10 cellular contexts compared by ENCODE assay signal in genomic region chr3:136343446-136343845, GRCh38.
DNase-seq lines count a peak whose midpoint lies in the region; ATAC-seq and TF ChIP-seq lines count a peak whose summit lies in the region.
"Had no signal": no experiment of that assay in that cellular context is flagged by ENCODE, and none has a peak within 500 bp of the region (broad histone marks: within the 10 kb centered on the region; RNA-seq: fewer than 3 reads in every experiment).

No MANE protein-coding gene starts in this region.

- TF ChIP-seq CTCF in natural killer cell (IDR thresholded peaks at IDR 0.05), result no peak

- no peak overlapping the region for H3K4me3 Mint-ChIP-seq in natural killer cell treated with Interleukin-12 subunit alpha and Interleukin-12 subunit beta and Interleukin-15 and Interleukin-18, amount 100 ng/mL, for 72 hours
- H3K4me3 Mint-ChIP-seq in natural killer cell (no peak overlapping the region), memory B cell (no peak overlapping the region)
- H3K4me3 Mint-ChIP-seq in activated CD8-positive, alpha-beta T cell treated with anti-CD3 and anti-CD28 coated beads, Interleukin-2, amount 10 ng/mL, durations not matched to agents 7 days and 5 days, result no peak overlapping the region

- POLR2A ChIA-PET in activated CD8-positive, alpha-beta T cell treated with anti-CD3 and anti-CD28 coated beads, Interleukin-2, amount 10 ng/mL, durations not matched to agents 7 days and 5 days (lab: Charles Lee), result no interaction called here

- CTCF ChIA-PET in activated CD8-positive, alpha-beta T cell treated with anti-CD3 and anti-CD28 coated beads, Interleukin-2, amount 10 ng/mL, durations not matched to agents 7 days and 5 days (lab: Charles Lee), result interaction anchor here (1.3 kb wide), 1 partner anchor 409 kb away, joined by 4 read pairs; the partner anchor contains the start of gene STAG1

- intact Hi-C loops in natural killer cell (cut with micrococcal nuclease), result no loop called here

- no peaks in the 10 kb centered on the region for H3K9me3 Mint-ChIP-seq in natural killer cell treated with Interleukin-12 subunit alpha and Interleukin-12 subunit beta and Interleukin-15 and Interleukin-18, amount 100 ng/mL, for 72 hours
- H3K9me3 Mint-ChIP-seq in natural killer cell, result no peaks in the 10 kb centered on the region
- no peaks in the 10 kb centered on the region for H3K9me3 Mint-ChIP-seq in memory B cell
- H3K9me3 Mint-ChIP-seq in activated CD8-positive, alpha-beta T cell treated with anti-CD3 and anti-CD28 coated beads, Interleukin-2, amount 10 ng/mL, durations not matched to agents 7 days and 5 days (ENCODE audit: insufficient read depth), result no peaks in the 10 kb centered on the region

- no peak for ATAC-seq in natural killer cell treated with Interleukin-12 subunit alpha and Interleukin-12 subunit beta and Interleukin-15 and Interleukin-18, amount 100 ng/mL, for 72 hours
- ATAC-seq in natural killer cell (no peak), memory B cell (ENCODE audit: low read depth) (no peak), GM21737 (IDR thresholded peaks at IDR 0.05; ENCODE audit: unreplicated experiment) (no peak)
- no peak for ATAC-seq in activated CD8-positive, alpha-beta T cell treated with anti-CD3 and anti-CD28 coated beads, Interleukin-2, amount 10 ng/mL, durations not matched to agents 7 days and 5 days
- ATAC-seq: GM12878 had no signal

- H3K36me3 Mint-ChIP-seq in natural killer cell treated with Interleukin-12 subunit alpha and Interleukin-12 subunit beta and Interleukin-15 and Interleukin-18, amount 100 ng/mL, for 72 hours, result peaks cover 5% of the 10 kb centered on the region
- peaks cover 11% of the 10 kb centered on the region for H3K36me3 Mint-ChIP-seq in natural killer cell
- peaks cover 23% of the 10 kb centered on the region for H3K36me3 Mint-ChIP-seq in memory B cell
- peaks cover 33% of the 10 kb centered on the region for H3K36me3 Mint-ChIP-seq in activated CD8-positive, alpha-beta T cell treated with anti-CD3 and anti-CD28 coated beads, Interleukin-2, amount 10 ng/mL, durations not matched to agents 7 days and 5 days (ENCODE audit: low read depth)

- peaks cover 4 to 5% of the 10 kb centered on the region in 2 donors for H3K4me1 Mint-ChIP-seq in natural killer cell treated with Interleukin-12 subunit alpha and Interleukin-12 subunit beta and Interleukin-15 and Interleukin-18, amount 100 ng/mL, for 72 hours (ENCODE audit: low read depth in 2 of 2)
- no peaks in the 10 kb centered on the region for H3K4me1 Mint-ChIP-seq in natural killer cell
- H3K4me1 Mint-ChIP-seq in memory B cell, result no peaks in the 10 kb centered on the region
- H3K4me1 Mint-ChIP-seq in activated CD8-positive, alpha-beta T cell treated with anti-CD3 and anti-CD28 coated beads, Interleukin-2, amount 10 ng/mL, durations not matched to agents 7 days and 5 days (ENCODE audit: low read depth), result no peaks in the 10 kb centered on the region

- no peak for DNase-seq in natural killer cell treated with Interleukin-12 subunit alpha and Interleukin-12 subunit beta and Interleukin-15 and Interleukin-18, amount 100 ng/mL, for 72 hours (ENCODE audit: low spot score)
- no peak for DNase-seq in natural killer cell
- DNase-seq in SHP77 (lab: John Stamatoyannopoulos, UW), result peak; percentile 78 to 81
- no peak for DNase-seq in memory B cell (ENCODE audit: low spot score in 2 of 2)
- DNase-seq in stimulated activated naive CD4-positive, alpha-beta T cell (lab: John Stamatoyannopoulos, UW), result no peak
- no peak for DNase-seq in A172 (ENCODE audit: low spot score)
- DNase-seq in activated CD8-positive, alpha-beta T cell treated with anti-CD3 and anti-CD28 coated beads, Interleukin-2, amount 10 ng/mL, durations not matched to agents 7 days and 5 days, result no peak
- DNase-seq: NCI-H2227 treated with DMSO at 0.1 percent for 48 hours had no signal

- no peaks in the 10 kb centered on the region for H3K27me3 Mint-ChIP-seq in natural killer cell treated with Interleukin-12 subunit alpha and Interleukin-12 subunit beta and Interleukin-15 and Interleukin-18, amount 100 ng/mL, for 72 hours
- H3K27me3 Mint-ChIP-seq in natural killer cell (ENCODE audit: low read depth in 2 of 2) (no peaks in the 10 kb centered on the region), memory B cell (no peaks in the 10 kb centered on the region)
- H3K27me3 Mint-ChIP-seq in activated CD8-positive, alpha-beta T cell treated with anti-CD3 and anti-CD28 coated beads, Interleukin-2, amount 10 ng/mL, durations not matched to agents 7 days and 5 days (ENCODE audit: low read depth), result no peaks in the 10 kb centered on the region

- H3K27ac Mint-ChIP-seq in natural killer cell treated with Interleukin-12 subunit alpha and Interleukin-12 subunit beta and Interleukin-15 and Interleukin-18, amount 100 ng/mL, for 72 hours, result peak overlapping the region; percentile 54 to 56
- H3K27ac Mint-ChIP-seq in natural killer cell, result peak overlapping the region in 1 of 2 donors; percentile 10
- peak overlapping the region; percentile 76 for H3K27ac Mint-ChIP-seq in memory B cell
- no peak overlapping the region for H3K27ac Mint-ChIP-seq in activated CD8-positive, alpha-beta T cell treated with anti-CD3 and anti-CD28 coated beads, Interleukin-2, amount 10 ng/mL, durations not matched to agents 7 days and 5 days

Comparison
In these comparisons a context has a peak if more than half of its experiments do, and no peak if none do; other contexts are left out.
1. DNase-seq: peak in SHP77 (2 of 2); none in natural killer cell treated with Interleukin-12 subunit alpha and Interleukin-12 subunit beta and Interleukin-15 and Interleukin-18, amount 100 ng/mL, for 72 hours (single experiment), natural killer cell (single experiment), memory B cell (0 of 2), stimulated activated naive CD4-positive, alpha-beta T cell (0 of 6), A172 (single experiment) and activated CD8-positive, alpha-beta T cell treated with anti-CD3 and anti-CD28 coated beads, Interleukin-2, amount 10 ng/mL, durations not matched to agents 7 days and 5 days (single experiment).